Comparison of ENCODE assay signal across 9 cellular contexts in genomic region chr13:41004875-41005693, GRCh38. TPM values are rescaled to one million over a fixed set of nuclear protein-coding genes. Genes with fewer than 3 reads are reported as not detected.
DNase-seq lines count a peak whose midpoint lies in the region; ATAC-seq and TF ChIP-seq lines count a peak whose summit lies in the region.
"Had no signal": no experiment of that assay in that cellular context is flagged by ENCODE, and none has a peak within 500 bp of the region (broad histone marks: within the 10 kb centered on the region; RNA-seq: fewer than 3 reads in every experiment).

No MANE protein-coding gene starts in this region.

- no peaks in the 10 kb centered on the region for H4K20me1 ChIP-seq in DND-41 (ENCODE audit: insufficient read depth, low read length)

- DNase-seq in DND-41 (peak; percentile 67), HT-29 (ENCODE audit: low spot score) (peak; percentile 31), spleen (no peak), NCI-H1694 treated with DMSO at 0.1 percent for 48 hours (lab: John Stamatoyannopoulos, UW) (no peak), NCI-H526 treated with DMSO at 0.1 percent for 48 hours (lab: John Stamatoyannopoulos, UW) (no peak)
- peak; percentile 61 for DNase-seq in activated CD8-positive, alpha-beta T cell treated with anti-CD3 and anti-CD28 coated beads, Interleukin-2, amount 10 ng/mL, durations not matched to agents 7 days and 5 days

- H2AFZ ChIP-seq in DND-41 (ENCODE audit: low read depth, low read length) = no peak overlapping the region

- peak overlapping the region in 1 of 2 experiments; percentile 34; a peak in 2 of 4 replicates for H3K4me3 ChIP-seq in DND-41 (ENCODE audit: low read depth in 1 of 2, low read length in 2 of 2)
- H3K4me3 ChIP-seq in spleen = peak overlapping the region in 2 of 8 donors; percentile 10 to 35

- POLR2A ChIA-PET in activated CD8-positive, alpha-beta T cell treated with anti-CD3 and anti-CD28 coated beads, Interleukin-2, amount 10 ng/mL, durations not matched to agents 7 days and 5 days (lab: Charles Lee) = interaction anchor here (0.6 to 5.3 kb wide), 11 partner anchors 8 to 56 kb away, joined by 3 to 49 read pairs (median 4); partner anchors contain the start of genes ELF1 and WBP4

- H3K4me3 Mint-ChIP-seq in activated CD8-positive, alpha-beta T cell treated with anti-CD3 and anti-CD28 coated beads, Interleukin-2, amount 10 ng/mL, durations not matched to agents 7 days and 5 days = peak overlapping the region; percentile 54

- H3K9me3 ChIP-seq in DND-41 (ENCODE audit: insufficient read depth, low read length, severe bottlenecking) (no peaks in the 10 kb centered on the region), spleen (no peaks in the 10 kb centered on the region)

- peak overlapping the region; percentile 66 for H3K4me2 ChIP-seq in DND-41 (ENCODE audit: insufficient read depth, low read length)

- peaks cover 39% of the 10 kb centered on the region for H3K36me3 Mint-ChIP-seq in activated CD8-positive, alpha-beta T cell treated with anti-CD3 and anti-CD28 coated beads, Interleukin-2, amount 10 ng/mL, durations not matched to agents 7 days and 5 days (ENCODE audit: low read depth)

- peaks cover 90% of the 10 kb centered on the region for H3K4me1 ChIP-seq in DND-41 (ENCODE audit: insufficient read depth, low read length)
- H3K4me1 ChIP-seq in spleen = peaks cover 35 to 100% (median 92%) of the 10 kb centered on the region in 6 donors

- CTCF ChIA-PET in activated CD8-positive, alpha-beta T cell treated with anti-CD3 and anti-CD28 coated beads, Interleukin-2, amount 10 ng/mL, durations not matched to agents 7 days and 5 days (lab: Charles Lee) = interaction anchor here (0.6 to 4.6 kb wide), 8 partner anchors 9 to 56 kb away, joined by 3 to 21 read pairs (median 4); partner anchors contain the start of gene WBP4

- H3K4me1 Mint-ChIP-seq in activated CD8-positive, alpha-beta T cell treated with anti-CD3 and anti-CD28 coated beads, Interleukin-2, amount 10 ng/mL, durations not matched to agents 7 days and 5 days (ENCODE audit: low read depth) = peaks cover 68% of the 10 kb centered on the region

- ATAC-seq in DND-41 (ENCODE audit: insufficient read depth, low read depth) = peak; percentile 87
- ATAC-seq in GM21447 (IDR thresholded peaks at IDR 0.05; ENCODE audit: unreplicated experiment) = peak; percentile 70
- peak; percentile 85 for ATAC-seq in activated CD8-positive, alpha-beta T cell treated with anti-CD3 and anti-CD28 coated beads, Interleukin-2, amount 10 ng/mL, durations not matched to agents 7 days and 5 days
- ATAC-seq in HG02970 (IDR thresholded peaks at IDR 0.05; ENCODE audit: low FRiP score, unreplicated experiment) = no peak

- intact Hi-C loops in spleen (cut with DNase I; ENCODE audit: low total_unique reads) = no loop called here

- H3K27ac Mint-ChIP-seq in activated CD8-positive, alpha-beta T cell treated with anti-CD3 and anti-CD28 coated beads, Interleukin-2, amount 10 ng/mL, durations not matched to agents 7 days and 5 days = peak overlapping the region; percentile 87

- peaks cover 5% of the 10 kb centered on the region for H3K9me3 Mint-ChIP-seq in activated CD8-positive, alpha-beta T cell treated with anti-CD3 and anti-CD28 coated beads, Interleukin-2, amount 10 ng/mL, durations not matched to agents 7 days and 5 days (ENCODE audit: insufficient read depth)

- H3K27ac ChIP-seq in DND-41 (ENCODE audit: low read length) = peak overlapping the region; percentile 86
- peak overlapping the region; percentile 24 to 86 (median 79) for H3K27ac ChIP-seq in spleen
- H3K27ac ChIP-seq: epithelial cell of prostate had no signal

- no peaks in the 10 kb centered on the region for H3K27me3 Mint-ChIP-seq in activated CD8-positive, alpha-beta T cell treated with anti-CD3 and anti-CD28 coated beads, Interleukin-2, amount 10 ng/mL, durations not matched to agents 7 days and 5 days (ENCODE audit: low read depth)

- no peak for TF ChIP-seq POLR2A in spleen (IDR thresholded peaks at IDR 0.05)

- H3K9ac ChIP-seq in DND-41 (ENCODE audit: low read depth, low read length) = peak overlapping the region; percentile 45

- H3K79me2 ChIP-seq in DND-41 (ENCODE audit: insufficient read depth, low read length) = peaks cover 91% of the 10 kb centered on the region

- H3K36me3 ChIP-seq in DND-41 (ENCODE audit: insufficient read depth, low read length) (peaks cover 12% of the 10 kb centered on the region), spleen (peaks cover 0 to 3% (median 0%) of the 10 kb centered on the region in 6 donors)

- H3K27me3 ChIP-seq in DND-41 (ENCODE audit: insufficient read depth, low read length, poor library complexity) (no peaks in the 10 kb centered on the region), spleen (replicated peaks in 1 of 7) (no peaks in the 10 kb centered on the region)

- 5 to 11% (median 8%) methylated on average over 4 of the region's 4 CpGs for WGBS in spleen, 5 donors

- TF ChIP-seq CTCF in DND-41 (IDR thresholded peaks at IDR 0.05; ENCODE audit: borderline replicate concordance, extremely low read depth, low read length, poor library complexity, severe bottlenecking) (peak; percentile 26), spleen (IDR thresholded peaks at IDR 0.05 in 8 of 11, conservative IDR thresholded peaks at IDR 0.05 in 3 of 11) (peak in 1 of 11 experiments; percentile 8)

RNA-seq across cellular contexts. Expression of gene ELF1, which starts 14.0 kb away (rescaled TPM):
- 41.9 and 46.5 TPM in 2 replicates for total RNA-seq in HT-29 (2014; rRNA removed; shearing (Covaris generic))
- total RNA-seq in activated CD8-positive, alpha-beta T cell treated with anti-CD3 and anti-CD28 coated beads, Interleukin-2, amount 10 ng/mL, durations not matched to agents 7 days and 5 days = 100 to 1,000 TPM; 106 to 107 TPM
- total RNA-seq in spleen = 100 to 1,000 TPM; 107 to 146 (median 124) TPM
- 10 to 100 TPM; 18.0 to 33.7 (median 28.3) TPM for polyA plus RNA-seq in spleen

RNA-seq across cellular contexts. Expression of gene WBP4, which starts 56.2 kb away (rescaled TPM):
- 3.7 and 5.4 TPM in 2 replicates for total RNA-seq in HT-29 (2014; rRNA removed; shearing (Covaris generic))
- total RNA-seq in activated CD8-positive, alpha-beta T cell treated with anti-CD3 and anti-CD28 coated beads, Interleukin-2, amount 10 ng/mL, durations not matched to agents 7 days and 5 days = 10 to 100 TPM in 1 of 2 experiments, 1 to 10 TPM in 1; 9.7 to 10.4 TPM
- total RNA-seq in spleen = 1 to 10 TPM; 7.0 to 9.2 (median 8.0) TPM
- polyA plus RNA-seq in spleen = 1 to 10 TPM; 7.9 to 9.1 (median 9.0) TPM

Comparison
In these comparisons a context has a peak if more than half of its experiments do, and no peak if none do; other contexts are left out.
1. DNase-seq: peak in DND-41 (single experiment), HT-29 (single experiment) and activated CD8-positive, alpha-beta T cell treated with anti-CD3 and anti-CD28 coated beads, Interleukin-2, amount 10 ng/mL, durations not matched to agents 7 days and 5 days (single experiment); none in spleen (single experiment), NCI-H1694 treated with DMSO at 0.1 percent for 48 hours (single experiment) and NCI-H526 treated with DMSO at 0.1 percent for 48 hours (single experiment).